20 cellular contexts compared by ENCODE assay signal in genomic region chr11:24575392-24575791, GRCh38.
DNase-seq lines count a peak whose midpoint lies in the region; ATAC-seq, FAIRE-seq and TF ChIP-seq lines count a peak whose summit lies in the region.
"Had no signal": no experiment of that assay in that cellular context is flagged by ENCODE, and none has a peak within 500 bp of the region (broad histone marks: within the 10 kb centered on the region; RNA-seq: fewer than 3 reads in every experiment).

No MANE protein-coding gene starts in this region.

- TF ChIP-seq EP300 in HepG2 (IDR thresholded peaks at IDR 0.05; ENCODE audit: low read depth in 2 of 2, low read length in 2 of 2) (no peak), HepG2 (CRISPR knock-in tag; IDR thresholded peaks at IDR 0.05; ENCODE audit: borderline replicate concordance) (no peak)

- DNase-seq in HS-27A (ENCODE audit: low read depth) (peak; percentile 85), amniotic epithelial cell (ENCODE audit: low read depth) (peak; percentile 62), fibroblast of mammary gland (ENCODE audit: low read depth) (peak; percentile 14), retinal pigment epithelial cell (ENCODE audit: low read depth) (peak; percentile 91), GM12892 (ENCODE audit: insufficient read length) (no peak), AML-193 (lab: John Stamatoyannopoulos, UW) (no peak), HepG2 (ENCODE audit: low spot score) (no peak), ureter (ENCODE audit: low spot score) (no peak)
- DNase-seq: amygdala, colonic mucosa, DMS53, mesendoderm, NCI-H146, NCI-H446, SHP77 treated with DMSO at 0.1 percent for 48 hours, thyroid gland had no signal

- no peaks in the 10 kb centered on the region for H3K27me3 ChIP-seq in HepG2 (ENCODE audit: control insufficient read depth in 1 of 2, insufficient read depth in 2 of 2, low read length in 2 of 2)
- H3K27me3 ChIP-seq: BLaER1 treated with 17β-estradiol and CSF1 and Interleukin-3, amounts not matched to agents 10 nM and 100 nM; colonic mucosa; hepatocyte; thyroid gland had no signal

- no peak for TF ChIP-seq RAD21 in HepG2 (CRISPR knock-in tag; IDR thresholded peaks at IDR 0.05)

- WGBS in HepG2 (ENCODE audit: low lambda C conversion rate), result 0% methylated on average over 2 of the region's 2 CpGs

- H4K20me1 ChIP-seq in HepG2 (ENCODE audit: insufficient read depth, low read length), result no peaks in the 10 kb centered on the region
- H4K20me1 ChIP-seq: BLaER1 treated with 17β-estradiol and CSF1 and Interleukin-3, amounts not matched to agents 10 nM and 100 nM had no signal

- TF ChIP-seq CTCF in fibroblast of mammary gland (conservative IDR thresholded peaks at IDR 0.05; ENCODE audit: control insufficient read depth, insufficient read depth, low read depth, low read length) (no peak), retinal pigment epithelial cell (conservative IDR thresholded peaks at IDR 0.05; ENCODE audit: low read depth, low read length) (no peak), HepG2 (CRISPR knock-in tag; IDR thresholded peaks at IDR 0.05) (no peak)

- TF ChIP-seq POLR2A in GM12892 (IDR thresholded peaks at IDR 0.05; ENCODE audit: low read depth, low read length), result no peak
- TF ChIP-seq POLR2A in HepG2 (IDR thresholded peaks at IDR 0.05; ENCODE audit: insufficient read depth in 1 of 2, low read depth in 2 of 2, low read length in 2 of 2), result no peak

- H3K36me3 ChIP-seq in HepG2 (replicated peaks in 1 of 2; ENCODE audit: control insufficient read depth in 1 of 2, insufficient read depth in 2 of 2, low read length in 2 of 2), result no peaks in the 10 kb centered on the region
- H3K36me3 ChIP-seq: BLaER1 treated with 17β-estradiol and CSF1 and Interleukin-3, amounts not matched to agents 10 nM and 100 nM; colonic mucosa; thyroid gland had no signal

- intact Hi-C loops in HepG2 (cut with micrococcal nuclease; ENCODE audit: unreplicated experiment), result no loop called here

- CTCF ChIA-PET in HepG2 (lab: Yijun Ruan, JAX; ENCODE audit: low intra/inter-chr PET ratio, low total read pairs), result no interaction called here

- POLR2A ChIA-PET in HepG2 (lab: Yijun Ruan, JAX), result no interaction called here

- no peak overlapping the region for H2AFZ ChIP-seq in HepG2 (ENCODE audit: low read length)
- H2AFZ ChIP-seq: hepatocyte had no signal

- H3K27ac ChIP-seq in HepG2 (ENCODE audit: extremely low read length, insufficient read depth, low read length), result no peak overlapping the region
- H3K27ac ChIP-seq: BLaER1 treated with 17β-estradiol and CSF1 and Interleukin-3, amounts not matched to agents 10 nM and 100 nM; colonic mucosa; hepatocyte; thyroid gland had no signal

- no peaks in the 10 kb centered on the region for H3K79me2 ChIP-seq in HepG2 (ENCODE audit: insufficient read depth, low read length)
- H3K79me2 ChIP-seq: hepatocyte had no signal

- no peak overlapping the region for H3K4me3 ChIP-seq in fibroblast of mammary gland (ENCODE audit: control insufficient read depth, low read depth, low read length)
- H3K4me3 ChIP-seq in retinal pigment epithelial cell (ENCODE audit: low read length), result no peak overlapping the region
- no peak overlapping the region for H3K4me3 ChIP-seq in HepG2 (replicated peaks in 1 of 3; ENCODE audit: insufficient read depth in 1 of 3, low read depth in 2 of 3, low read length in 3 of 3)
- H3K4me3 ChIP-seq: BLaER1 treated with 17β-estradiol and CSF1 and Interleukin-3, amounts not matched to agents 10 nM and 100 nM; colonic mucosa; hepatocyte; thyroid gland had no signal

- ATAC-seq in HepG2, result no peak
- ATAC-seq: activated T-helper 17 cell treated with anti-CD3 and anti-CD28 coated beads, Interleukin-2, amount 50 U/mL, for 72 hours; stimulated activated effector memory CD8-positive, alpha-beta T cell treated with anti-CD3 and anti-CD28 coated beads, Interleukin-12 subunit alpha, Interleukin-12 subunit beta, amount 100 ng/mL, for 72 hours had no signal

- H3K9ac ChIP-seq in HepG2 (ENCODE audit: insufficient read depth, low read depth, low read length), result no peak overlapping the region
- H3K9ac ChIP-seq: BLaER1 treated with 17β-estradiol and CSF1 and Interleukin-3, amounts not matched to agents 10 nM and 100 nM had no signal

- H3K4me2 ChIP-seq in HepG2 (ENCODE audit: low read depth, low read length), result no peak overlapping the region
- H3K4me2 ChIP-seq: BLaER1 treated with 17β-estradiol and CSF1 and Interleukin-3, amounts not matched to agents 10 nM and 100 nM; hepatocyte had no signal

- FAIRE-seq in GM12892 (lab: Jason Lieb, UNC), result no peak
- FAIRE-seq in HepG2 (lab: Jason Lieb, UNC), result no peak

- no peaks in the 10 kb centered on the region for H3K4me1 ChIP-seq in HepG2 (ENCODE audit: insufficient read depth, low read length)
- H3K4me1 ChIP-seq: BLaER1 treated with 17β-estradiol and CSF1 and Interleukin-3, amounts not matched to agents 10 nM and 100 nM; colonic mucosa; thyroid gland had no signal

- in situ Hi-C loops in HepG2 (cut with HindIII; ENCODE audit: extremely low pct_ligation_motif_present, low pct_unique_long_range_greater_than_20kb), result no loop called here

- no peaks in the 10 kb centered on the region for H3K9me3 ChIP-seq in HepG2 (ENCODE audit: low read length)
- H3K9me3 ChIP-seq: BLaER1 treated with 17β-estradiol and CSF1 and Interleukin-3, amounts not matched to agents 10 nM and 100 nM; colonic mucosa; thyroid gland had no signal

- no TSS peak for BruUV-seq in HepG2 (replicated peaks; lab: Mats Ljungman, UMichigan)

TF ChIP-seq in HepG2, 621 proteins besides CTCF, POLR2A, EP300 and RAD21 (continues in another document):
- no peak for TF ChIP-seq TFDP1 (CRISPR knock-in tag; IDR thresholded peaks at IDR 0.05; ENCODE audit: borderline replicate concordance)
- TF ChIP-seq THAP7 (CRISPR knock-in tag; IDR thresholded peaks at IDR 0.05), result no peak
- TF ChIP-seq CHD2 (IDR thresholded peaks at IDR 0.05; ENCODE audit: low read depth, low read length), result no peak
- no peak for TF ChIP-seq NFKBIZ (CRISPR knock-in tag; IDR thresholded peaks at IDR 0.05)
- no peak for TF ChIP-seq PRDM10 (CRISPR knock-in tag; IDR thresholded peaks at IDR 0.05; ENCODE audit: low read depth)
- no peak for TF ChIP-seq ZNF460 (CRISPR knock-in tag; IDR thresholded peaks at IDR 0.05; ENCODE audit: borderline replicate concordance)
- no peak for TF ChIP-seq ZNF20 (CRISPR knock-in tag; IDR thresholded peaks at IDR 0.05)
- TF ChIP-seq STAG1 (CRISPR knock-in tag; IDR thresholded peaks at IDR 0.05), result no peak
- no peak for TF ChIP-seq PAF1 (CRISPR knock-in tag; IDR thresholded peaks at IDR 0.05)

Comparison
In these comparisons a context has a peak if more than half of its experiments do, and no peak if none do; other contexts are left out.
1. DNase-seq: peak in HS-27A (single experiment), amniotic epithelial cell (single experiment), fibroblast of mammary gland (single experiment) and retinal pigment epithelial cell (single experiment); none in GM12892 (single experiment), AML-193 (0 of 2), HepG2 (single experiment) and ureter (single experiment).